8 cellular contexts compared by ENCODE assay signal in the genomic region with DNA sequence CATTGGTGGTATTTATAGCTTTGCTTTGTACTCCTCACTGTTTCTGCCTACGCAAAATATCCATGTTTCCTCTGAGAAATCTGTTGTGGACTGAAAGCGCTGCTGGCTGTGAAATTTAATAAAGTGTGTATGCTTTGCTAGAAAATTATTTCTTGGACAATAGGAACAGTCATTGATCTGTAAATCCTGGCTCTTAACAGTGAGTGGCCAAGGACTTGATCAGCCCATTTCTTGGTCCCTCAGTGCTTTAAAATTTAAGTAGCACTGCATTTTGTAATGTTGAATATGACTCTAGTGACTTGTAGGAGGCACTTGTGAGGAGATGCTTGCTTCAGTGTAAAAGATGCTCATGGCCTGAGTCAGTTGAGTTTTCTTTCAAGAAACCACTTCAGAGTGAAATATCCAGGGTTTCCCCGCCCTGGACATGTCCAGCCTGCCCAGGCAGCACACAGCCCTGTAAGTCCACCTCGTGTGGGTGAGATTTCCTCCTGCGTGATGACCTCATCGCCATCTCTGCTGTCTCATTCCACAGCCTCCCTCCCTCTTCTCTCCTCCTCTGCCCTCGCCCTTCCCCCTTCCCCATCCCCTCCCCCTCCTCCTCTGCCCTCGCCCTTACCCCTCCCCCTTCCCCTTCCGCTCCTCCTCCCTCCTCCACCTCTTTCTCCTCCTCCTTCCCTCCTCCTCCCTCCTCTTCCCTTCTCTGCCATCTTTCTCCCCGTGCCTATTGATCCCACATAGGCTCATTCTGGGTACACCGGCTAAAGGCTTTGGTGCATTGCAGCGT. TPM values are rescaled to one million over a fixed set of nuclear protein-coding genes. Genes with fewer than 3 reads are reported as not detected.
DNase-seq lines count a peak whose midpoint lies in the region; ATAC-seq and TF ChIP-seq lines count a peak whose summit lies in the region.

No MANE protein-coding gene starts in this region.

- CTCF ChIA-PET in activated CD4-positive, alpha-beta T cell treated with anti-CD3 and anti-CD28 coated beads, Interleukin-2, amount 10 ng/mL, durations not matched to agents 7 days and 5 days (lab: Charles Lee) = no interaction called here

- H3K27ac ChIP-seq in iPS DF 6.9 (ENCODE audit: low read length) (no peak overlapping the region), thoracic aorta (peak overlapping the region; percentile 32 to 36)

- H3K36me3 ChIP-seq in iPS DF 6.9 (ENCODE audit: control insufficient read depth, insufficient read depth, low read length) (no peaks in the 10 kb centered on the region), thoracic aorta (peaks cover 7% of the 10 kb centered on the region)

- H3K27me3 ChIP-seq in iPS DF 6.9 (ENCODE audit: control insufficient read depth, insufficient read depth, low read length) (no peaks in the 10 kb centered on the region), thoracic aorta (replicated peaks; ENCODE audit: insufficient read depth) (no peaks in the 10 kb centered on the region)

- no CpG with 5 or more reads among the region's 12 CpGs for WGBS in iPS DF 6.9 (ENCODE audit: insufficient coverage, insufficient read length)

- POLR2A ChIA-PET in activated CD4-positive, alpha-beta T cell treated with anti-CD3 and anti-CD28 coated beads, Interleukin-2, amount 10 ng/mL, durations not matched to agents 7 days and 5 days (lab: Charles Lee) = interaction anchor here (0.9 kb wide), 1 partner anchor 10 kb away, joined by 3 read pairs; no protein-coding TSS in a partner anchor

- H3K9me3 ChIP-seq in iPS DF 6.9 (ENCODE audit: control insufficient read depth, insufficient read depth, low read length) (no peaks in the 10 kb centered on the region), thoracic aorta (no peaks in the 10 kb centered on the region)

- H3K4me1 ChIP-seq in iPS DF 6.9 (ENCODE audit: control insufficient read depth, insufficient read depth, low read length) (peaks cover 6% of the 10 kb centered on the region), thoracic aorta (ENCODE audit: control insufficient read depth in 1 of 2, low read depth in 2 of 2) (peaks cover 9 to 23% of the 10 kb centered on the region in 2 donors)

- peaks cover 36% of the 10 kb centered on the region for H3K36me3 Mint-ChIP-seq in activated CD4-positive, alpha-beta T cell treated with anti-CD3 and anti-CD28 coated beads, Interleukin-2, amount 10 ng/mL, durations not matched to agents 7 days and 5 days (ENCODE audit: low read depth)

- no peaks in the 10 kb centered on the region for H3K9me3 Mint-ChIP-seq in activated CD4-positive, alpha-beta T cell treated with anti-CD3 and anti-CD28 coated beads, Interleukin-2, amount 10 ng/mL, durations not matched to agents 7 days and 5 days

- DNase-seq in activated CD4-positive, alpha-beta T cell treated with anti-CD3 and anti-CD28 coated beads, Interleukin-2, amount 10 ng/mL, durations not matched to agents 7 days and 5 days = no peak
- no peak for DNase-seq in activated CD4-positive, alpha-beta T cell treated with anti-CD3 and anti-CD28 coated beads for 4 hours
- DNase-seq in amniotic stem cell (lab: John Stamatoyannopoulos, UW) = peak; percentile 92
- peak; percentile 68 for DNase-seq in iPS DF 6.9 (ENCODE audit: low read depth, low spot score)
- no peak for DNase-seq in thoracic aorta (ENCODE audit: low spot score)
- no peak for DNase-seq in KG1 (lab: John Stamatoyannopoulos, UW)
- no peak for DNase-seq in NCI-H2171 treated with DMSO at 0.1 percent for 48 hours (lab: John Stamatoyannopoulos, UW)

- no peak for TF ChIP-seq CTCF in thoracic aorta (IDR thresholded peaks at IDR 0.05)

- no peaks in the 10 kb centered on the region for H3K27me3 Mint-ChIP-seq in activated CD4-positive, alpha-beta T cell treated with anti-CD3 and anti-CD28 coated beads, Interleukin-2, amount 10 ng/mL, durations not matched to agents 7 days and 5 days

- H3K4me3 ChIP-seq in iPS DF 6.9 (ENCODE audit: low read length) = no peak overlapping the region
- H3K4me3 ChIP-seq in thoracic aorta = no peak overlapping the region

- peaks cover 49% of the 10 kb centered on the region for H3K4me1 Mint-ChIP-seq in activated CD4-positive, alpha-beta T cell treated with anti-CD3 and anti-CD28 coated beads, Interleukin-2, amount 10 ng/mL, durations not matched to agents 7 days and 5 days

- ATAC-seq in thoracic aorta (ENCODE audit: insufficient number of reproducible peaks, low FRiP score, low read depth) = no peak
- ATAC-seq in GM21786 (IDR thresholded peaks at IDR 0.05; ENCODE audit: unreplicated experiment) = no peak

- peak overlapping the region; percentile 64 for H3K27ac Mint-ChIP-seq in activated CD4-positive, alpha-beta T cell treated with anti-CD3 and anti-CD28 coated beads, Interleukin-2, amount 10 ng/mL, durations not matched to agents 7 days and 5 days

- H3K4me3 Mint-ChIP-seq in activated CD4-positive, alpha-beta T cell treated with anti-CD3 and anti-CD28 coated beads, Interleukin-2, amount 10 ng/mL, durations not matched to agents 7 days and 5 days = no peak overlapping the region

RNA-seq across cellular contexts. Expression of a gene that starts 34.1 kb away (rescaled TPM):
- 1 to 10 TPM; 1.0 to 1.2 TPM for total RNA-seq in activated CD4-positive, alpha-beta T cell treated with anti-CD3 and anti-CD28 coated beads, Interleukin-2, amount 10 ng/mL, durations not matched to agents 7 days and 5 days
- total RNA-seq in thoracic aorta = 10 to 100 TPM; 50.8 to 58.3 TPM

Comparison
In these comparisons a context has a peak if more than half of its experiments do, and no peak if none do; other contexts are left out.
1. DNase-seq: peak in amniotic stem cell (single experiment) and iPS DF 6.9 (single experiment); none in activated CD4-positive, alpha-beta T cell treated with anti-CD3 and anti-CD28 coated beads, Interleukin-2, amount 10 ng/mL, durations not matched to agents 7 days and 5 days (single experiment), activated CD4-positive, alpha-beta T cell treated with anti-CD3 and anti-CD28 coated beads for 4 hours (0 of 2), thoracic aorta (single experiment), KG1 (single experiment) and NCI-H2171 treated with DMSO at 0.1 percent for 48 hours (single experiment).
2. RNA of a gene that starts 34.1 kb away (total RNA-seq): 50.8 to 58.3 TPM in thoracic aorta; 1.0 to 1.2 TPM in activated CD4-positive, alpha-beta T cell treated with anti-CD3 and anti-CD28 coated beads, Interleukin-2, amount 10 ng/mL, durations not matched to agents 7 days and 5 days; every median in the first group is over 10 times any median in the second.